In genomic region chr2:219597552-219598307, GRCh38 we compare ENCODE assay signal across 8 cellular contexts. TPM values are rescaled to one million over a fixed set of nuclear protein-coding genes. Genes with fewer than 3 reads are reported as not detected.
A peak's percentile ranks its signal among the peaks of the same experiment; 100 is the strongest.
DNase-seq lines count a peak whose midpoint lies in the region; ATAC-seq, FAIRE-seq and TF ChIP-seq lines count a peak whose summit lies in the region.

A gene with protein sequence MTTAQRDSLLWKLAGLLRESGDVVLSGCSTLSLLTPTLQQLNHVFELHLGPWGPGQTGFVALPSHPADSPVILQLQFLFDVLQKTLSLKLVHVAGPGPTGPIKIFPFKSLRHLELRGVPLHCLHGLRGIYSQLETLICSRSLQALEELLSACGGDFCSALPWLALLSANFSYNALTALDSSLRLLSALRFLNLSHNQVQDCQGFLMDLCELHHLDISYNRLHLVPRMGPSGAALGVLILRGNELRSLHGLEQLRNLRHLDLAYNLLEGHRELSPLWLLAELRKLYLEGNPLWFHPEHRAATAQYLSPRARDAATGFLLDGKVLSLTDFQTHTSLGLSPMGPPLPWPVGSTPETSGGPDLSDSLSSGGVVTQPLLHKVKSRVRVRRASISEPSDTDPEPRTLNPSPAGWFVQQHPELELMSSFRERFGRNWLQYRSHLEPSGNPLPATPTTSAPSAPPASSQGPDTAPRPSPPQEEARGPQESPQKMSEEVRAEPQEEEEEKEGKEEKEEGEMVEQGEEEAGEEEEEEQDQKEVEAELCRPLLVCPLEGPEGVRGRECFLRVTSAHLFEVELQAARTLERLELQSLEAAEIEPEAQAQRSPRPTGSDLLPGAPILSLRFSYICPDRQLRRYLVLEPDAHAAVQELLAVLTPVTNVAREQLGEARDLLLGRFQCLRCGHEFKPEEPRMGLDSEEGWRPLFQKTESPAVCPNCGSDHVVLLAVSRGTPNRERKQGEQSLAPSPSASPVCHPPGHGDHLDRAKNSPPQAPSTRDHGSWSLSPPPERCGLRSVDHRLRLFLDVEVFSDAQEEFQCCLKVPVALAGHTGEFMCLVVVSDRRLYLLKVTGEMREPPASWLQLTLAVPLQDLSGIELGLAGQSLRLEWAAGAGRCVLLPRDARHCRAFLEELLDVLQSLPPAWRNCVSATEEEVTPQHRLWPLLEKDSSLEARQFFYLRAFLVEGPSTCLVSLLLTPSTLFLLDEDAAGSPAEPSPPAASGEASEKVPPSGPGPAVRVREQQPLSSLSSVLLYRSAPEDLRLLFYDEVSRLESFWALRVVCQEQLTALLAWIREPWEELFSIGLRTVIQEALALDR (plus strand): TSS chr2:219597857. CDS start chr2:219598120, 263 bp downstream.

- ATAC-seq in GM18499 (IDR thresholded peaks at IDR 0.05; ENCODE audit: insufficient read depth, unreplicated experiment) (peak; percentile 65), HG02943 (IDR thresholded peaks at IDR 0.05; ENCODE audit: low read depth, unreplicated experiment) (peak; percentile 92), psoas muscle (peak; percentile 98 to 99 (median 98))

- DNase-seq in NCI-H187 treated with DMSO at 0.1 percent for 48 hours (lab: John Stamatoyannopoulos, UW) (peak; percentile 30), anterior cingulate cortex (lab: John Stamatoyannopoulos, UW) (peak; percentile 70 to 98 (median 94)), right atrium auricular region (ENCODE audit: low spot score) (peak; percentile 97), psoas muscle (peak; percentile 97 to 98), urothelium cell line (ENCODE audit: low spot score) (peak; percentile 99)

- 0 to 1% (median 0%) methylated on average over 57 of the region's 57 CpGs for WGBS in psoas muscle, 3 donors

- H3K9me3 ChIP-seq in right atrium auricular region = no peaks in the 10 kb centered on the region
- no peaks in the 10 kb centered on the region for H3K9me3 ChIP-seq in psoas muscle

- H3K4me3 ChIP-seq in right atrium auricular region = peak within 1 kb of the TSS; percentile 68 to 72
- H3K4me3 ChIP-seq in psoas muscle = peak within 1 kb of the TSS; percentile 82

- H3K27ac ChIP-seq in right atrium auricular region (peak within 1 kb of the TSS; percentile 89 to 98), psoas muscle (peak within 1 kb of the TSS; percentile 94)

- H3K27me3 ChIP-seq in right atrium auricular region (no peaks in the 10 kb centered on the region), psoas muscle (ENCODE audit: insufficient read depth in 3 of 3, low read length in 2 of 3) (no peaks in the 10 kb centered on the region)

- H3K4me1 ChIP-seq in right atrium auricular region = peaks cover 0 to 23% of the 10 kb centered on the region in 2 donors
- no peaks in the 10 kb centered on the region for H3K4me1 ChIP-seq in psoas muscle

- no peak for FAIRE-seq in urothelium cell line (lab: Jason Lieb, UNC)

- TF ChIP-seq CTCF in right atrium auricular region (IDR thresholded peaks at IDR 0.05) (no peak), psoas muscle (IDR thresholded peaks at IDR 0.05) (no peak)

- intact Hi-C loops in T-helper 2 cell treated with Interferon-gamma antibody and Interleukin-4, amounts not matched to agents 100 ng/mL and 5 ng/mL, for 36 hours (cut with micrococcal nuclease) = loop anchor here (1.0 to 5.0 kb wide), 8 partner anchors 45 to 1380 kb away; partner anchors contain the start of genes ARPC2, CHPF, CNPPD1 and GLB1L
- intact Hi-C loops in psoas muscle (cut with DNase I) = loop anchor here in 1 of 2 donors (1.0 kb wide), 1 partner anchor 45 kb away; no protein-coding TSS in a partner anchor

- H3K36me3 ChIP-seq in right atrium auricular region (peaks cover 10% of the 10 kb centered on the region), psoas muscle (ENCODE audit: insufficient read depth in 1 of 2, low read depth in 1 of 2) (peaks cover 0 to 18% of the 10 kb centered on the region in 2 donors)

RNA-seq across cellular contexts. Expression of the gene that starts here (rescaled TPM):
- 32.9 and 39.6 TPM in 2 replicates for total RNA-seq in T-helper 2 cell treated with Interferon-gamma antibody and Interleukin-4, amounts not matched to agents 100 ng/mL and 5 ng/mL, for 36 hours
- total RNA-seq in right atrium auricular region = 1 to 10 TPM; 5.5 to 6.6 TPM
- 10 to 100 TPM in 2 of 4 donors, 1 to 10 TPM in 2; 5.5 to 12.8 (median 10.3) TPM for total RNA-seq in psoas muscle
- 10 to 100 TPM in 1 of 3 donors, 1 to 10 TPM in 2; 6.5 to 13.3 (median 8.6) TPM for polyA plus RNA-seq in psoas muscle

Comparison
In these comparisons a context has a peak if more than half of its experiments do, and no peak if none do; other contexts are left out.
1. Peak in every context shown above with its lines: DNase-seq, ATAC-seq, H3K4me3 ChIP-seq and H3K27ac ChIP-seq.
2. DNase-seq: peak in every context shown above with its lines; median percentile 99 in urothelium cell line; 98 in psoas muscle; 97 in right atrium auricular region; 94 in anterior cingulate cortex; 30 in NCI-H187 treated with DMSO at 0.1 percent for 48 hours.